25 cellular contexts compared by ENCODE assay signal in genomic region chr10:72851524-72851923, GRCh38.
"Had no signal": no experiment of that assay in that cellular context is flagged by ENCODE, and none has a peak within 500 bp of the region (broad histone marks: within the 10 kb centered on the region; RNA-seq: fewer than 3 reads in every experiment).

No MANE protein-coding gene starts in this region.

- H3K27me3 ChIP-seq: pancreas, right lobe of liver, sigmoid colon, stomach, thyroid gland, tibial nerve, upper lobe of left lung, uterus had no signal

- H3K4me1 ChIP-seq: pancreas, prostate gland, right lobe of liver, sigmoid colon, stomach, thyroid gland, tibial nerve, upper lobe of left lung, uterus had no signal

- ATAC-seq: naive thymus-derived CD8-positive, alpha-beta T cell; natural killer cell treated with Interleukin-12 subunit alpha and Interleukin-12 subunit beta and Interleukin-15 and Interleukin-18, amount 100 ng/mL, for 72 hours; pancreas; right cardiac atrium; right lobe of liver; stimulated activated effector memory CD8-positive, alpha-beta T cell treated with anti-CD3 and anti-CD28 coated beads, Interleukin-12 subunit alpha, Interleukin-12 subunit beta, amount 100 ng/mL, for 72 hours; stimulated activated naive B cell treated with anti-CD40 and anti-IgM and Interleukin-4, amounts not matched to agents 10 μg/mL and 1 μg/mL and 100 μg/mL, for 72 hours had no signal

- H3K4me3 ChIP-seq: pancreas, prostate gland, right lobe of liver, sigmoid colon, stomach, thoracic aorta, thyroid gland, tibial nerve, upper lobe of left lung, uterus had no signal

- DNase-seq: naive B cell; naive thymus-derived CD8-positive, alpha-beta T cell; nephron progenitor cell; nucleus accumbens; pancreas; right cardiac atrium; right lobe of liver; sigmoid colon; small intestine; stimulated activated CD4-positive, alpha-beta T cell treated with anti-CD3 and anti-CD28 coated beads, Interleukin-15, amount 100 ng/mL, for 24 hours; stimulated activated CD4-positive, alpha-beta T cell treated with anti-CD3 and anti-CD28 coated beads, Interleukin-2, amount 100 ng/mL, for 24 hours; stimulated activated CD4-positive, alpha-beta T cell treated with anti-CD3 and anti-CD28 coated beads, Interleukin-2, amount 100 ng/mL, for 48 hours; stimulated activated CD4-positive, alpha-beta T cell treated with anti-CD3 and anti-CD28 coated beads, Interleukin-4, amount 100 ng/mL, for 24 hours; stimulated activated naive B cell treated with anti-CD40 and anti-IgM and Interleukin-4, amounts not matched to agents 10 μg/mL and 1 μg/mL and 100 μg/mL, for 72 hours; stimulated activated naive CD4-positive, alpha-beta T cell treated with Interleukin-2 at 50 U/mL for 16 hours; stomach; thyroid gland; trophoblast cell; upper lobe of left lung; uterus had no signal

- H3K27ac ChIP-seq: pancreas, prostate gland, right lobe of liver, sigmoid colon, stomach, thoracic aorta, thyroid gland, tibial nerve, upper lobe of left lung, uterus had no signal

- H3K9me3 ChIP-seq: pancreas, prostate gland, right lobe of liver, sigmoid colon, thoracic aorta, thyroid gland, uterus had no signal

- H3K36me3 ChIP-seq: pancreas, prostate gland, right lobe of liver, sigmoid colon, stomach, thoracic aorta, thyroid gland, tibial nerve, upper lobe of left lung, uterus had no signal
